Comparison of ENCODE assay signal across 2 cellular contexts in genomic region chrX:118353081-118353850, GRCh38.
TF ChIP-seq lines count a peak whose summit lies in the region.

No MANE protein-coding gene starts in this region.

TF ChIP-seq in GM23338, 12 proteins besides CTCF, POLR2A, EP300 and RAD21 (continued from another document):
- TF ChIP-seq, protein P1, sequence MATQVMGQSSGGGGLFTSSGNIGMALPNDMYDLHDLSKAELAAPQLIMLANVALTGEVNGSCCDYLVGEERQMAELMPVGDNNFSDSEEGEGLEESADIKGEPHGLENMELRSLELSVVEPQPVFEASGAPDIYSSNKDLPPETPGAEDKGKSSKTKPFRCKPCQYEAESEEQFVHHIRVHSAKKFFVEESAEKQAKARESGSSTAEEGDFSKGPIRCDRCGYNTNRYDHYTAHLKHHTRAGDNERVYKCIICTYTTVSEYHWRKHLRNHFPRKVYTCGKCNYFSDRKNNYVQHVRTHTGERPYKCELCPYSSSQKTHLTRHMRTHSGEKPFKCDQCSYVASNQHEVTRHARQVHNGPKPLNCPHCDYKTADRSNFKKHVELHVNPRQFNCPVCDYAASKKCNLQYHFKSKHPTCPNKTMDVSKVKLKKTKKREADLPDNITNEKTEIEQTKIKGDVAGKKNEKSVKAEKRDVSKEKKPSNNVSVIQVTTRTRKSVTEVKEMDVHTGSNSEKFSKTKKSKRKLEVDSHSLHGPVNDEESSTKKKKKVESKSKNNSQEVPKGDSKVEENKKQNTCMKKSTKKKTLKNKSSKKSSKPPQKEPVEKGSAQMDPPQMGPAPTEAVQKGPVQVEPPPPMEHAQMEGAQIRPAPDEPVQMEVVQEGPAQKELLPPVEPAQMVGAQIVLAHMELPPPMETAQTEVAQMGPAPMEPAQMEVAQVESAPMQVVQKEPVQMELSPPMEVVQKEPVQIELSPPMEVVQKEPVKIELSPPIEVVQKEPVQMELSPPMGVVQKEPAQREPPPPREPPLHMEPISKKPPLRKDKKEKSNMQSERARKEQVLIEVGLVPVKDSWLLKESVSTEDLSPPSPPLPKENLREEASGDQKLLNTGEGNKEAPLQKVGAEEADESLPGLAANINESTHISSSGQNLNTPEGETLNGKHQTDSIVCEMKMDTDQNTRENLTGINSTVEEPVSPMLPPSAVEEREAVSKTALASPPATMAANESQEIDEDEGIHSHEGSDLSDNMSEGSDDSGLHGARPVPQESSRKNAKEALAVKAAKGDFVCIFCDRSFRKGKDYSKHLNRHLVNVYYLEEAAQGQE (IDR thresholded peaks at IDR 0.05; ENCODE audit: unreplicated experiment), result no peak
- TF ChIP-seq ZNF331 (CRISPR knock-in tag; IDR thresholded peaks at IDR 0.05; ENCODE audit: low read depth) (no peak), EZH2 (IDR thresholded peaks at IDR 0.05; ENCODE audit: low read depth, unreplicated experiment) (no peak), STAT1 (IDR thresholded peaks at IDR 0.05; ENCODE audit: unreplicated experiment) (no peak), NANOG (IDR thresholded peaks at IDR 0.05; ENCODE audit: borderline replicate concordance) (no peak), EZH2phosphoT487 (IDR thresholded peaks at IDR 0.05; ENCODE audit: unreplicated experiment) (no peak), ETS1 (IDR thresholded peaks at IDR 0.05) (no peak), CREB1 (CRISPR knock-in tag; IDR thresholded peaks at IDR 0.05; ENCODE audit: low read depth) (no peak), POLR2AphosphoS5 (IDR thresholded peaks at IDR 0.05; ENCODE audit: low read depth) (no peak), JUNB (IDR thresholded peaks at IDR 0.05; ENCODE audit: unreplicated experiment) (no peak)
- TF ChIP-seq, protein P2, sequence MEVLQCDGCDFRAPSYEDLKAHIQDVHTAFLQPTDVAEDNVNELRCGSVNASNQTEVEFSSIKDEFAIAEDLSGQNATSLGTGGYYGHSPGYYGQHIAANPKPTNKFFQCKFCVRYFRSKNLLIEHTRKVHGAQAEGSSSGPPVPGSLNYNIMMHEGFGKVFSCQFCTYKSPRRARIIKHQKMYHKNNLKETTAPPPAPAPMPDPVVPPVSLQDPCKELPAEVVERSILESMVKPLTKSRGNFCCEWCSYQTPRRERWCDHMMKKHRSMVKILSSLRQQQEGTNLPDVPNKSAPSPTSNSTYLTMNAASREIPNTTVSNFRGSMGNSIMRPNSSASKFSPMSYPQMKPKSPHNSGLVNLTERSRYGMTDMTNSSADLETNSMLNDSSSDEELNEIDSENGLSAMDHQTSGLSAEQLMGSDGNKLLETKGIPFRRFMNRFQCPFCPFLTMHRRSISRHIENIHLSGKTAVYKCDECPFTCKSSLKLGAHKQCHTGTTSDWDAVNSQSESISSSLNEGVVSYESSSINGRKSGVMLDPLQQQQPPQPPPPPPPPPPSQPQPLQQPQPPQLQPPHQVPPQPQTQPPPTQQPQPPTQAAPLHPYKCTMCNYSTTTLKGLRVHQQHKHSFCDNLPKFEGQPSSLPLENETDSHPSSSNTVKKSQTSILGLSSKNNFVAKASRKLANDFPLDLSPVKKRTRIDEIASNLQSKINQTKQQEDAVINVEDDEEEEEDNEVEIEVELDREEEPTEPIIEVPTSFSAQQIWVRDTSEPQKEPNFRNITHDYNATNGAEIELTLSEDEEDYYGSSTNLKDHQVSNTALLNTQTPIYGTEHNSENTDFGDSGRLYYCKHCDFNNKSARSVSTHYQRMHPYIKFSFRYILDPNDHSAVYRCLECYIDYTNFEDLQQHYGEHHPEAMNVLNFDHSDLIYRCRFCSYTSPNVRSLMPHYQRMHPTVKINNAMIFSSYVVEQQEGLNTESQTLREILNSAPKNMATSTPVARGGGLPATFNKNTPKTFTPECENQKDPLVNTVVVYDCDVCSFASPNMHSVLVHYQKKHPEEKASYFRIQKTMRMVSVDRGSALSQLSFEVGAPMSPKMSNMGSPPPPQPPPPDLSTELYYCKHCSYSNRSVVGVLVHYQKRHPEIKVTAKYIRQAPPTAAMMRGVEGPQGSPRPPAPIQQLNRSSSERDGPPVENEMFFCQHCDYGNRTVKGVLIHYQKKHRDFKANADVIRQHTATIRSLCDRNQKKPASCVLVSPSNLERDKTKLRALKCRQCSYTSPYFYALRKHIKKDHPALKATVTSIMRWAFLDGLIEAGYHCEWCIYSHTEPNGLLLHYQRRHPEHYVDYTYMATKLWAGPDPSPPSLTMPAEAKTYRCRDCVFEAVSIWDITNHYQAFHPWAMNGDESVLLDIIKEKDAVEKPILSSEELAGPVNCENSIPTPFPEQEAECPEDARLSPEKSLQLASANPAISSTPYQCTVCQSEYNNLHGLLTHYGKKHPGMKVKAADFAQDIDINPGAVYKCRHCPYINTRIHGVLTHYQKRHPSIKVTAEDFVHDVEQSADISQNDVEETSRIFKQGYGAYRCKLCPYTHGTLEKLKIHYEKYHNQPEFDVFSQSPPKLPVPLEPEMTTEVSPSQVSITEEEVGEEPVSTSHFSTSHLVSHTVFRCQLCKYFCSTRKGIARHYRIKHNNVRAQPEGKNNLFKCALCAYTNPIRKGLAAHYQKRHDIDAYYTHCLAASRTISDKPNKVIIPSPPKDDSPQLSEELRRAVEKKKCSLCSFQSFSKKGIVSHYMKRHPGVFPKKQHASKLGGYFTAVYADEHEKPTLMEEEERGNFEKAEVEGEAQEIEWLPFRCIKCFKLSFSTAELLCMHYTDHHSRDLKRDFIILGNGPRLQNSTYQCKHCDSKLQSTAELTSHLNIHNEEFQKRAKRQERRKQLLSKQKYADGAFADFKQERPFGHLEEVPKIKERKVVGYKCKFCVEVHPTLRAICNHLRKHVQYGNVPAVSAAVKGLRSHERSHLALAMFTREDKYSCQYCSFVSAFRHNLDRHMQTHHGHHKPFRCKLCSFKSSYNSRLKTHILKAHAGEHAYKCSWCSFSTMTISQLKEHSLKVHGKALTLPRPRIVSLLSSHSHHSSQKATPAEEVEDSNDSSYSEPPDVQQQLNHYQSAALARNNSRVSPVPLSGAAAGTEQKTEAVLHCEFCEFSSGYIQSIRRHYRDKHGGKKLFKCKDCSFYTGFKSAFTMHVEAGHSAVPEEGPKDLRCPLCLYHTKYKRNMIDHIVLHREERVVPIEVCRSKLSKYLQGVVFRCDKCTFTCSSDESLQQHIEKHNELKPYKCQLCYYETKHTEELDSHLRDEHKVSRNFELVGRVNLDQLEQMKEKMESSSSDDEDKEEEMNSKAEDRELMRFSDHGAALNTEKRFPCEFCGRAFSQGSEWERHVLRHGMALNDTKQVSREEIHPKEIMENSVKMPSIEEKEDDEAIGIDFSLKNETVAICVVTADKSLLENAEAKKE (CRISPR knock-in tag; IDR thresholded peaks at IDR 0.05), result no peak
TF ChIP-seq in GM23338: peak in this region for 0.

TF ChIP-seq in SK-N-SH treated with all-trans-retinoic acid at 6 μM for 48 hours, 23 proteins besides CTCF, POLR2A, EP300 and RAD21 (continued from another document):
- TF ChIP-seq ZFP30 (CRISPR knock-in tag; IDR thresholded peaks at IDR 0.05) (no peak), ESRRG (CRISPR knock-in tag; IDR thresholded peaks at IDR 0.05) (no peak)
TF ChIP-seq in SK-N-SH treated with all-trans-retinoic acid at 6 μM for 48 hours: peak in this region for 0.
